ENCODE assay signal across 9 cellular contexts in genomic region chr9:103371152-103371551, GRCh38.
"Had no signal": no experiment of that assay in that cellular context is flagged by ENCODE, and none has a peak within 500 bp of the region (broad histone marks: within the 10 kb centered on the region; RNA-seq: fewer than 3 reads in every experiment).

No MANE protein-coding gene starts in this region.

- H3K4me2 ChIP-seq: GM23338 had no signal

- H3K4me3 ChIP-seq: GM23248, GM23338, HAP-1 had no signal

- H3K9ac ChIP-seq: GM23248 had no signal

- H3K27ac ChIP-seq: GM23248 had no signal

- H3K36me3 ChIP-seq: HAP-1 had no signal

- H3K9me3 ChIP-seq: HAP-1 had no signal

- DNase-seq: GM23248, GOT3, H7, H9, HCEC 1CT, HFFc6 had no signal

- FAIRE-seq: H1 had no signal

- H2AFZ ChIP-seq: GM23248, GM23338 had no signal
